In genomic region chr13:27022571-27023311, GRCh38 we compare ENCODE assay signal across 1 cellular context.
TF ChIP-seq lines count a peak whose summit lies in the region.

No MANE protein-coding gene starts in this region.

TF ChIP-seq in HepG2, 621 proteins besides CTCF, POLR2A, EP300 and RAD21 (continued from another document and continues in another):
- TF ChIP-seq, protein P1, sequence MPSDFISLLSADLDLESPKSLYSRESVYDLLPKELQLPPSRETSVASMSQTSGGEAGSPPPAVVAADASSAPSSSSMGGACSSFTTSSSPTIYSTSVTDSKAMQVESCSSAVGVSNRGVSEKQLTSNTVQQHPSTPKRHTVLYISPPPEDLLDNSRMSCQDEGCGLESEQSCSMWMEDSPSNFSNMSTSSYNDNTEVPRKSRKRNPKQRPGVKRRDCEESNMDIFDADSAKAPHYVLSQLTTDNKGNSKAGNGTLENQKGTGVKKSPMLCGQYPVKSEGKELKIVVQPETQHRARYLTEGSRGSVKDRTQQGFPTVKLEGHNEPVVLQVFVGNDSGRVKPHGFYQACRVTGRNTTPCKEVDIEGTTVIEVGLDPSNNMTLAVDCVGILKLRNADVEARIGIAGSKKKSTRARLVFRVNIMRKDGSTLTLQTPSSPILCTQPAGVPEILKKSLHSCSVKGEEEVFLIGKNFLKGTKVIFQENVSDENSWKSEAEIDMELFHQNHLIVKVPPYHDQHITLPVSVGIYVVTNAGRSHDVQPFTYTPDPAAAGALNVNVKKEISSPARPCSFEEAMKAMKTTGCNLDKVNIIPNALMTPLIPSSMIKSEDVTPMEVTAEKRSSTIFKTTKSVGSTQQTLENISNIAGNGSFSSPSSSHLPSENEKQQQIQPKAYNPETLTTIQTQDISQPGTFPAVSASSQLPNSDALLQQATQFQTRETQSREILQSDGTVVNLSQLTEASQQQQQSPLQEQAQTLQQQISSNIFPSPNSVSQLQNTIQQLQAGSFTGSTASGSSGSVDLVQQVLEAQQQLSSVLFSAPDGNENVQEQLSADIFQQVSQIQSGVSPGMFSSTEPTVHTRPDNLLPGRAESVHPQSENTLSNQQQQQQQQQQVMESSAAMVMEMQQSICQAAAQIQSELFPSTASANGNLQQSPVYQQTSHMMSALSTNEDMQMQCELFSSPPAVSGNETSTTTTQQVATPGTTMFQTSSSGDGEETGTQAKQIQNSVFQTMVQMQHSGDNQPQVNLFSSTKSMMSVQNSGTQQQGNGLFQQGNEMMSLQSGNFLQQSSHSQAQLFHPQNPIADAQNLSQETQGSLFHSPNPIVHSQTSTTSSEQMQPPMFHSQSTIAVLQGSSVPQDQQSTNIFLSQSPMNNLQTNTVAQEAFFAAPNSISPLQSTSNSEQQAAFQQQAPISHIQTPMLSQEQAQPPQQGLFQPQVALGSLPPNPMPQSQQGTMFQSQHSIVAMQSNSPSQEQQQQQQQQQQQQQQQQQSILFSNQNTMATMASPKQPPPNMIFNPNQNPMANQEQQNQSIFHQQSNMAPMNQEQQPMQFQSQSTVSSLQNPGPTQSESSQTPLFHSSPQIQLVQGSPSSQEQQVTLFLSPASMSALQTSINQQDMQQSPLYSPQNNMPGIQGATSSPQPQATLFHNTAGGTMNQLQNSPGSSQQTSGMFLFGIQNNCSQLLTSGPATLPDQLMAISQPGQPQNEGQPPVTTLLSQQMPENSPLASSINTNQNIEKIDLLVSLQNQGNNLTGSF (CRISPR knock-in tag; IDR thresholded peaks at IDR 0.05): no peak
- TF ChIP-seq GABPA (IDR thresholded peaks at IDR 0.05; ENCODE audit: low read depth, low read length) (no peak), GABPA (CRISPR knock-in tag; IDR thresholded peaks at IDR 0.05; ENCODE audit: low read depth) (no peak), NFKB2 (CRISPR knock-in tag; IDR thresholded peaks at IDR 0.05; ENCODE audit: borderline replicate concordance) (no peak; the same call in 1 of the 2 replicates), KDM6A (CRISPR knock-in tag; IDR thresholded peaks at IDR 0.05; ENCODE audit: low read depth) (peak; percentile 25; the same call in 1 of the 2 replicates), SNRNP70 (IDR thresholded peaks at IDR 0.05; ENCODE audit: low read depth, low read length) (no peak), YEATS2 (CRISPR knock-in tag; IDR thresholded peaks at IDR 0.05; ENCODE audit: borderline replicate concordance) (no peak), ELF4 (CRISPR knock-in tag; IDR thresholded peaks at IDR 0.05; ENCODE audit: borderline replicate concordance) (no peak), KLF12 (CRISPR knock-in tag; IDR thresholded peaks at IDR 0.05; ENCODE audit: borderline replicate concordance) (no peak), SOX6 (IDR thresholded peaks at IDR 0.05) (no peak), SOX6 (CRISPR knock-in tag; IDR thresholded peaks at IDR 0.05) (peak; percentile 64), PAX8 (CRISPR knock-in tag; IDR thresholded peaks at IDR 0.05; ENCODE audit: borderline replicate concordance) (no peak), MEF2D (CRISPR knock-in tag; IDR thresholded peaks at IDR 0.05) (0 out of 2 replicates have a peak, but pooled peaks have one; percentile 37), ZNF761 (CRISPR knock-in tag; conservative IDR thresholded peaks at IDR 0.05) (peak; percentile 65; the same call in 1 of the 2 replicates), PHF5A (CRISPR knock-in tag; IDR thresholded peaks at IDR 0.05; ENCODE audit: low read depth, unreplicated experiment) (no peak), TFAP4 (IDR thresholded peaks at IDR 0.05; ENCODE audit: borderline replicate concordance, low read depth) (peak; percentile 72; the same call in 1 of the 2 replicates), ISL2 (CRISPR knock-in tag; IDR thresholded peaks at IDR 0.05) (peak; percentile 60; the same call in 1 of the 2 replicates), RAD51 (IDR thresholded peaks at IDR 0.05; ENCODE audit: borderline replicate concordance) (no peak), ELF3 (CRISPR knock-in tag; IDR thresholded peaks at IDR 0.05) (peak; percentile 40; the same call in 1 of the 2 replicates), MYPOP (CRISPR knock-in tag; IDR thresholded peaks at IDR 0.05) (no peak; the same call in 1 of the 2 replicates), MEIS2 (CRISPR knock-in tag; IDR thresholded peaks at IDR 0.05) (peak; percentile 77; the same call in 1 of the 2 replicates), NCOA1 (CRISPR knock-in tag; IDR thresholded peaks at IDR 0.05) (no peak), PCBP1 (IDR thresholded peaks at IDR 0.05; ENCODE audit: borderline replicate concordance, low read depth, low read length) (no peak), SALL1 (CRISPR knock-in tag; IDR thresholded peaks at IDR 0.05) (peak; percentile 88), TGIF2 (CRISPR knock-in tag; IDR thresholded peaks at IDR 0.05) (peak; percentile 85), ZFP37 (CRISPR knock-in tag; IDR thresholded peaks at IDR 0.05; ENCODE audit: borderline replicate concordance) (no peak), ZBTB26 (CRISPR knock-in tag; IDR thresholded peaks at IDR 0.05; ENCODE audit: borderline replicate concordance) (no peak), ZNF3 (CRISPR knock-in tag; IDR thresholded peaks at IDR 0.05) (no peak)
- TF ChIP-seq, protein P2, sequence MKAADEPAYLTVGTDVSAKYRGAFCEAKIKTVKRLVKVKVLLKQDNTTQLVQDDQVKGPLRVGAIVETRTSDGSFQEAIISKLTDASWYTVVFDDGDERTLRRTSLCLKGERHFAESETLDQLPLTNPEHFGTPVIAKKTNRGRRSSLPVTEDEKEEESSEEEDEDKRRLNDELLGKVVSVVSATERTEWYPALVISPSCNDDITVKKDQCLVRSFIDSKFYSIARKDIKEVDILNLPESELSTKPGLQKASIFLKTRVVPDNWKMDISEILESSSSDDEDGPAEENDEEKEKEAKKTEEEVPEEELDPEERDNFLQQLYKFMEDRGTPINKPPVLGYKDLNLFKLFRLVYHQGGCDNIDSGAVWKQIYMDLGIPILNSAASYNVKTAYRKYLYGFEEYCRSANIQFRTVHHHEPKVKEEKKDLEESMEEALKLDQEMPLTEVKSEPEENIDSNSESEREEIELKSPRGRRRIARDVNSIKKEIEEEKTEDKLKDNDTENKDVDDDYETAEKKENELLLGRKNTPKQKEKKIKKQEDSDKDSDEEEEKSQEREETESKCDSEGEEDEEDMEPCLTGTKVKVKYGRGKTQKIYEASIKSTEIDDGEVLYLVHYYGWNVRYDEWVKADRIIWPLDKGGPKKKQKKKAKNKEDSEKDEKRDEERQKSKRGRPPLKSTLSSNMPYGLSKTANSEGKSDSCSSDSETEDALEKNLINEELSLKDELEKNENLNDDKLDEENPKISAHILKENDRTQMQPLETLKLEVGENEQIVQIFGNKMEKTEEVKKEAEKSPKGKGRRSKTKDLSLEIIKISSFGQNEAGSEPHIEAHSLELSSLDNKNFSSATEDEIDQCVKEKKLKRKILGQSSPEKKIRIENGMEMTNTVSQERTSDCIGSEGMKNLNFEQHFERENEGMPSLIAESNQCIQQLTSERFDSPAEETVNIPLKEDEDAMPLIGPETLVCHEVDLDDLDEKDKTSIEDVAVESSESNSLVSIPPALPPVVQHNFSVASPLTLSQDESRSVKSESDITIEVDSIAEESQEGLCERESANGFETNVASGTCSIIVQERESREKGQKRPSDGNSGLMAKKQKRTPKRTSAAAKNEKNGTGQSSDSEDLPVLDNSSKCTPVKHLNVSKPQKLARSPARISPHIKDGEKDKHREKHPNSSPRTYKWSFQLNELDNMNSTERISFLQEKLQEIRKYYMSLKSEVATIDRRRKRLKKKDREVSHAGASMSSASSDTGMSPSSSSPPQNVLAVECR (CRISPR knock-in tag; IDR thresholded peaks at IDR 0.05; ENCODE audit: borderline replicate concordance): peak; percentile 59; the same call in 1 of the 2 replicates
- TF ChIP-seq, protein P3, sequence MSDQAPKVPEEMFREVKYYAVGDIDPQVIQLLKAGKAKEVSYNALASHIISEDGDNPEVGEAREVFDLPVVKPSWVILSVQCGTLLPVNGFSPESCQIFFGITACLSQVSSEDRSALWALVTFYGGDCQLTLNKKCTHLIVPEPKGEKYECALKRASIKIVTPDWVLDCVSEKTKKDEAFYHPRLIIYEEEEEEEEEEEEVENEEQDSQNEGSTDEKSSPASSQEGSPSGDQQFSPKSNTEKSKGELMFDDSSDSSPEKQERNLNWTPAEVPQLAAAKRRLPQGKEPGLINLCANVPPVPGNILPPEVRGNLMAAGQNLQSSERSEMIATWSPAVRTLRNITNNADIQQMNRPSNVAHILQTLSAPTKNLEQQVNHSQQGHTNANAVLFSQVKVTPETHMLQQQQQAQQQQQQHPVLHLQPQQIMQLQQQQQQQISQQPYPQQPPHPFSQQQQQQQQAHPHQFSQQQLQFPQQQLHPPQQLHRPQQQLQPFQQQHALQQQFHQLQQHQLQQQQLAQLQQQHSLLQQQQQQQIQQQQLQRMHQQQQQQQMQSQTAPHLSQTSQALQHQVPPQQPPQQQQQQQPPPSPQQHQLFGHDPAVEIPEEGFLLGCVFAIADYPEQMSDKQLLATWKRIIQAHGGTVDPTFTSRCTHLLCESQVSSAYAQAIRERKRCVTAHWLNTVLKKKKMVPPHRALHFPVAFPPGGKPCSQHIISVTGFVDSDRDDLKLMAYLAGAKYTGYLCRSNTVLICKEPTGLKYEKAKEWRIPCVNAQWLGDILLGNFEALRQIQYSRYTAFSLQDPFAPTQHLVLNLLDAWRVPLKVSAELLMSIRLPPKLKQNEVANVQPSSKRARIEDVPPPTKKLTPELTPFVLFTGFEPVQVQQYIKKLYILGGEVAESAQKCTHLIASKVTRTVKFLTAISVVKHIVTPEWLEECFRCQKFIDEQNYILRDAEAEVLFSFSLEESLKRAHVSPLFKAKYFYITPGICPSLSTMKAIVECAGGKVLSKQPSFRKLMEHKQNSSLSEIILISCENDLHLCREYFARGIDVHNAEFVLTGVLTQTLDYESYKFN (CRISPR knock-in tag; conservative IDR thresholded peaks at IDR 0.05): peak; percentile 70
- TF ChIP-seq, protein P4, sequence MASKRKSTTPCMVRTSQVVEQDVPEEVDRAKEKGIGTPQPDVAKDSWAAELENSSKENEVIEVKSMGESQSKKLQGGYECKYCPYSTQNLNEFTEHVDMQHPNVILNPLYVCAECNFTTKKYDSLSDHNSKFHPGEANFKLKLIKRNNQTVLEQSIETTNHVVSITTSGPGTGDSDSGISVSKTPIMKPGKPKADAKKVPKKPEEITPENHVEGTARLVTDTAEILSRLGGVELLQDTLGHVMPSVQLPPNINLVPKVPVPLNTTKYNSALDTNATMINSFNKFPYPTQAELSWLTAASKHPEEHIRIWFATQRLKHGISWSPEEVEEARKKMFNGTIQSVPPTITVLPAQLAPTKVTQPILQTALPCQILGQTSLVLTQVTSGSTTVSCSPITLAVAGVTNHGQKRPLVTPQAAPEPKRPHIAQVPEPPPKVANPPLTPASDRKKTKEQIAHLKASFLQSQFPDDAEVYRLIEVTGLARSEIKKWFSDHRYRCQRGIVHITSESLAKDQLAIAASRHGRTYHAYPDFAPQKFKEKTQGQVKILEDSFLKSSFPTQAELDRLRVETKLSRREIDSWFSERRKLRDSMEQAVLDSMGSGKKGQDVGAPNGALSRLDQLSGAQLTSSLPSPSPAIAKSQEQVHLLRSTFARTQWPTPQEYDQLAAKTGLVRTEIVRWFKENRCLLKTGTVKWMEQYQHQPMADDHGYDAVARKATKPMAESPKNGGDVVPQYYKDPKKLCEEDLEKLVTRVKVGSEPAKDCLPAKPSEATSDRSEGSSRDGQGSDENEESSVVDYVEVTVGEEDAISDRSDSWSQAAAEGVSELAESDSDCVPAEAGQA (IDR thresholded peaks at IDR 0.05; ENCODE audit: low read depth): 0 out of 2 replicates have a peak, but pooled peaks have one; percentile 38
- TF ChIP-seq, protein P4 (CRISPR knock-in tag; IDR thresholded peaks at IDR 0.05; ENCODE audit: borderline replicate concordance): no peak
